ENCODE assay signal across 15 cellular contexts in genomic region chr2:230930149-230930780, GRCh38. TPM values are rescaled to one million over a fixed set of nuclear protein-coding genes. Genes with fewer than 3 reads are reported as not detected.
"Had no signal": no experiment of that assay in that cellular context is flagged by ENCODE, and none has a peak within 500 bp of the region (broad histone marks: within the 10 kb centered on the region; RNA-seq: fewer than 3 reads in every experiment).

No MANE protein-coding gene starts in this region.

- H3K4me1 ChIP-seq: SJCRH30 had no signal

- ATAC-seq: activated CD4-positive, alpha-beta T cell treated with anti-CD3 and anti-CD28 coated beads for 36 hours; activated CD8-positive, alpha-beta T cell treated with anti-CD3 and anti-CD28 coated beads, Interleukin-2, amount 10 ng/mL, durations not matched to agents 7 days and 5 days; gastroesophageal sphincter had no signal

- H3K27ac ChIP-seq: epithelial cell of prostate, gastroesophageal sphincter, right atrium auricular region, SJCRH30, tibial nerve had no signal

- DNase-seq: activated CD4-positive, alpha-beta T cell treated with anti-CD3 and anti-CD28 coated beads for 36 hours; activated CD8-positive, alpha-beta T cell treated with anti-CD3 and anti-CD28 coated beads, Interleukin-2, amount 10 ng/mL, durations not matched to agents 7 days and 5 days; activated effector memory CD4-positive, alpha-beta T cell treated with Interleukin-2 at 50 U/mL for 16 hours; effector CD4-positive, alpha-beta T cell; kidney; mesendoderm; SJCRH30; SW 1271; T1000 had no signal

- H3K4me3 ChIP-seq: gastroesophageal sphincter, right atrium auricular region, SJCRH30, smooth muscle cell, tibial nerve had no signal

- H3K36me3 ChIP-seq: gastroesophageal sphincter, right atrium auricular region, SJCRH30, tibial nerve had no signal

- H3K9me3 ChIP-seq: gastroesophageal sphincter, right atrium auricular region, SJCRH30, tibial nerve had no signal

- H3K27me3 ChIP-seq: right atrium auricular region had no signal

RNA-seq across cellular contexts. Expression of gene GPR55, which starts 5.2 kb away (rescaled TPM):
- total RNA-seq: right atrium auricular region, smooth muscle cell had no signal
- polyA plus RNA-seq: neural cell, smooth muscle cell had no signal
